ENCODE assay signal across 25 cellular contexts in the genomic region with DNA sequence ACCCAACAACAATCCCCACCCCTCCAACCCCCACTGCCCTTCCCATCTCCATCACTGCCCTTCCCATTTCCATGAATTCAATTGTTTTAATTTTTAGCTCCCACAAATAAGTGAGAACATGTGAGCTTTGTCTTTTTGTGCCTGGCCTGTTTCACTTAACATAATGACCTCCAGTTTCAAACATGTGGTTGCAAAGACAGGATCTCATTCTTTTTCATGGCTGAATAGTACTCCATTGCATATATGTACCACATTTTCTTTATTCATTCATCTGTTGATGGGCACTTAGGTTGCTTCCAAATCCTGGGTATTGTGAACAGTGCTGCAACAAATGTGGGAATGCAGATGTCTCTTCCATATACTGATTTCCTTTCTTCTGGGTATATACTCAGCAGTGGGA. TPM values are rescaled to one million over a fixed set of nuclear protein-coding genes. Genes with fewer than 3 reads are reported as not detected.
DNase-seq lines count a peak whose midpoint lies in the region; ATAC-seq, FAIRE-seq and TF ChIP-seq lines count a peak whose summit lies in the region.
"Had no signal": no experiment of that assay in that cellular context is flagged by ENCODE, and none has a peak within 500 bp of the region (broad histone marks: within the 10 kb centered on the region; RNA-seq: fewer than 3 reads in every experiment).

No MANE protein-coding gene starts in this region.

- POLR2A ChIA-PET in A673 (lab: Charles Lee; ENCODE audit: low non-redundant PET), result no interaction called here

- H2BK120ac ChIP-seq in neuronal stem cell (ENCODE audit: low read depth, low read length), result no peak overlapping the region

- no peak overlapping the region for H2AK5ac ChIP-seq in neuronal stem cell (ENCODE audit: low read depth, low read length)

- H3K4me1 Mint-ChIP-seq in activated T-cell treated with anti-CD3 and anti-CD28 coated beads, Interleukin-2, amount 50 U/mL, for 72 hours (ENCODE audit: low read depth), result peaks cover 84% of the 10 kb centered on the region
- peaks cover 53% of the 10 kb centered on the region for H3K4me1 Mint-ChIP-seq in activated naive CD8-positive, alpha-beta T cell (ENCODE audit: low read depth)
- peaks cover 66 to 81% of the 10 kb centered on the region in 2 donors for H3K4me1 Mint-ChIP-seq in natural killer cell

- peaks cover 38 to 43% of the 10 kb centered on the region in 2 donors for H3K36me3 Mint-ChIP-seq in activated T-cell treated with anti-CD3 and anti-CD28 coated beads, Interleukin-2, amount 50 U/mL, for 72 hours (ENCODE audit: insufficient read depth in 2 of 2)
- peaks cover 2% of the 10 kb centered on the region for H3K36me3 Mint-ChIP-seq in activated naive CD8-positive, alpha-beta T cell
- H3K36me3 Mint-ChIP-seq in natural killer cell, result peaks cover 8% of the 10 kb centered on the region

- H3K27me3 ChIP-seq in neuronal stem cell (ENCODE audit: control insufficient read depth in 3 of 3, insufficient read depth in 3 of 3, low read depth in 1 of 3, low read length in 3 of 3) (peaks cover 0 to 4% (median 0%) of the 10 kb centered on the region in 3 experiments), A673 (replicated peaks; ENCODE audit: insufficient read depth, low read depth, low read length, poor library complexity) (no peaks in the 10 kb centered on the region)
- H3K27me3 ChIP-seq: right lobe of liver had no signal

- H3K4me3 ChIP-seq in neuronal stem cell (ENCODE audit: low read length in 2 of 2), result no peak overlapping the region
- H3K4me3 ChIP-seq in A673 (ENCODE audit: low read depth, low read length, poor library complexity, severe bottlenecking), result no peak overlapping the region
- H3K4me3 ChIP-seq: BLaER1 treated with 17β-estradiol and CSF1 and Interleukin-3, amounts not matched to agents 10 nM and 100 nM; right lobe of liver; stomach; tibial nerve had no signal

- H3K9ac ChIP-seq in neuronal stem cell (ENCODE audit: low read depth, low read length, poor library complexity), result no peak overlapping the region

- CTCF ChIA-PET in A673 (lab: Charles Lee), result no interaction called here

- no peaks in the 10 kb centered on the region for H3K36me3 ChIP-seq in neuronal stem cell (replicated peaks in 1 of 2; ENCODE audit: control insufficient read depth in 2 of 2, insufficient read depth in 2 of 2, low read length in 2 of 2)
- H3K36me3 ChIP-seq in A673 (ENCODE audit: insufficient read depth, low read length, poor library complexity, severe bottlenecking), result no peaks in the 10 kb centered on the region
- H3K36me3 ChIP-seq: BLaER1 treated with 17β-estradiol and CSF1 and Interleukin-3, amounts not matched to agents 10 nM and 100 nM; right lobe of liver; stomach; tibial nerve had no signal

- no peak overlapping the region for H3K23ac ChIP-seq in neuronal stem cell (ENCODE audit: low read depth, low read length, poor library complexity)

- no peak overlapping the region for H4K8ac ChIP-seq in neuronal stem cell (ENCODE audit: low read depth, low read length)

- H2BK12ac ChIP-seq in neuronal stem cell (ENCODE audit: low read length), result no peak overlapping the region

- H3K4me1 ChIP-seq in neuronal stem cell (ENCODE audit: control insufficient read depth in 2 of 2, insufficient read depth in 1 of 2, low read depth in 1 of 2, low read length in 2 of 2), result peaks cover 5 to 6% of the 10 kb centered on the region in 2 donors
- H3K4me1 ChIP-seq in A673 (ENCODE audit: insufficient read depth, low read length, poor library complexity, severe bottlenecking), result peaks cover 3% of the 10 kb centered on the region
- H3K4me1 ChIP-seq: tibial nerve had no signal

- peak overlapping the region; percentile 82 for H3K27ac Mint-ChIP-seq in activated T-cell treated with anti-CD3 and anti-CD28 coated beads, Interleukin-2, amount 50 U/mL, for 72 hours
- H3K27ac Mint-ChIP-seq in activated naive CD8-positive, alpha-beta T cell, result peak overlapping the region; percentile 95
- peak overlapping the region; percentile 95 to 99 for H3K27ac Mint-ChIP-seq in natural killer cell

- H3K79me1 ChIP-seq in neuronal stem cell (ENCODE audit: low read depth, low read length), result no peaks in the 10 kb centered on the region

- peaks cover 10 to 14% of the 10 kb centered on the region in 2 donors for H3K9me3 Mint-ChIP-seq in activated T-cell treated with anti-CD3 and anti-CD28 coated beads, Interleukin-2, amount 50 U/mL, for 72 hours
- no peaks in the 10 kb centered on the region for H3K9me3 Mint-ChIP-seq in activated naive CD8-positive, alpha-beta T cell (ENCODE audit: low read depth)
- peaks cover 2% of the 10 kb centered on the region in 2 donors for H3K9me3 Mint-ChIP-seq in natural killer cell
- H3K9me3 Mint-ChIP-seq: neural crest cell had no signal

- H3K27ac ChIP-seq in neuronal stem cell (replicated peaks; ENCODE audit: low read length), result no peak overlapping the region
- no peak overlapping the region for H3K27ac ChIP-seq in A673 (ENCODE audit: low read depth, low read length, poor library complexity, severe bottlenecking)
- H3K27ac ChIP-seq: BLaER1 treated with 17β-estradiol and CSF1 and Interleukin-3, amounts not matched to agents 10 nM and 100 nM; right lobe of liver; stomach; tibial nerve had no signal

- H2BK5ac ChIP-seq in neuronal stem cell (ENCODE audit: low read length), result no peak overlapping the region

- H3K4me2 ChIP-seq in neuronal stem cell (ENCODE audit: insufficient read depth, low read length, poor library complexity, severe bottlenecking), result no peak overlapping the region

- no peak overlapping the region for H4K91ac ChIP-seq in neuronal stem cell (ENCODE audit: low read depth, low read length, poor library complexity)

- TF ChIP-seq CTCF in natural killer cell (IDR thresholded peaks at IDR 0.05) (no peak), A673 (conservative IDR thresholded peaks at IDR 0.05; ENCODE audit: low read depth, low read length) (no peak)

- H3K27me3 Mint-ChIP-seq in activated T-cell treated with anti-CD3 and anti-CD28 coated beads, Interleukin-2, amount 50 U/mL, for 72 hours (ENCODE audit: low read depth), result no peaks in the 10 kb centered on the region
- no peaks in the 10 kb centered on the region for H3K27me3 Mint-ChIP-seq in activated naive CD8-positive, alpha-beta T cell
- no peaks in the 10 kb centered on the region for H3K27me3 Mint-ChIP-seq in natural killer cell (ENCODE audit: low read depth in 2 of 2)

- no peak overlapping the region for H2BK15ac ChIP-seq in neuronal stem cell (ENCODE audit: low read length)

- no peak for DNase-seq in activated T-cell treated with anti-CD3 and anti-CD28 coated beads, Interleukin-2, amount 50 U/mL, for 72 hours
- no peak for DNase-seq in activated T-cell treated with anti-CD3 and anti-CD28 coated beads, Interleukin-2, amount 50 U/mL, for 48 hours
- no peak for DNase-seq in GM19239 (ENCODE audit: insufficient read length, low spot score)
- DNase-seq in natural killer cell, result no peak
- no peak for DNase-seq in neuronal stem cell (ENCODE audit: low spot score)
- no peak for DNase-seq in A673 (ENCODE audit: low spot score)
- DNase-seq: NCI-H2081, NCI-H446, NCI-H82, PC-3, right lobe of liver, Right ventricle myocardium superior, stomach, SW 1271 had no signal

- intact Hi-C loops in natural killer cell (cut with micrococcal nuclease) (loop anchor here (1.0 kb wide), 2 partner anchors 12 to 28 kb away; no protein-coding TSS in a partner anchor), A673 (cut with micrococcal nuclease; ENCODE audit: unreplicated experiment) (no loop called here)

- peak overlapping the region; percentile 49 to 98 for H3K4me3 Mint-ChIP-seq in activated T-cell treated with anti-CD3 and anti-CD28 coated beads, Interleukin-2, amount 50 U/mL, for 72 hours
- H3K4me3 Mint-ChIP-seq in activated naive CD8-positive, alpha-beta T cell, result peak overlapping the region; percentile 62
- H3K4me3 Mint-ChIP-seq in natural killer cell, result peak overlapping the region; percentile 99
- H3K4me3 Mint-ChIP-seq: neural crest cell had no signal

- ATAC-seq in activated T-cell treated with anti-CD3 and anti-CD28 coated beads, Interleukin-2, amount 50 U/mL, for 72 hours (replicated peaks in 1 of 2), result no peak
- ATAC-seq in natural killer cell (no peak), GM19324 (IDR thresholded peaks at IDR 0.05; ENCODE audit: low FRiP score, unreplicated experiment) (no peak)
- ATAC-seq: PC-3 had no signal

- peak; percentile 4 for FAIRE-seq in GM19239 (lab: Jason Lieb, UNC)
- FAIRE-seq: D721Med, kidney had no signal

- H3K9me3 ChIP-seq in neuronal stem cell (replicated peaks in 1 of 2; ENCODE audit: control insufficient read depth in 2 of 2, insufficient read depth in 1 of 2, low read depth in 1 of 2, low read length in 2 of 2) (peaks cover 2 to 7% of the 10 kb centered on the region in 2 donors), A673 (ENCODE audit: low read depth, low read length, poor library complexity, severe bottlenecking) (no peaks in the 10 kb centered on the region)
- H3K9me3 ChIP-seq: right lobe of liver had no signal

- no peak overlapping the region for H3K4ac ChIP-seq in neuronal stem cell (ENCODE audit: low read length)

- no peak overlapping the region for H3K14ac ChIP-seq in neuronal stem cell (ENCODE audit: low read length)

- BruUV-seq in A673 (replicated peaks; lab: Mats Ljungman, UMichigan), result no TSS peak

- H2AFZ ChIP-seq in neuronal stem cell (ENCODE audit: low read length), result no peak overlapping the region

- no peak overlapping the region for H3K18ac ChIP-seq in neuronal stem cell (ENCODE audit: low read length)

RNA-seq across cellular contexts. Expression of gene IL2RB, which starts 1.0 kb away (rescaled TPM):
- 100 to 1,000 TPM; 313 to 440 TPM for total RNA-seq in activated T-cell treated with anti-CD3 and anti-CD28 coated beads, Interleukin-2, amount 50 U/mL, for 72 hours
- total RNA-seq in natural killer cell (1,000 to 10,000 TPM in 2 of 3 donors, 100 to 1,000 TPM in 1; 905 to 1,386 (median 1,021) TPM), A673 (2021) (0.97 and 1.5 TPM in 2 replicates)
- polyA plus RNA-seq in neuronal stem cell (2013, experiment 1 of 2), result 0.47 TPM
- 0.43 TPM for polyA plus RNA-seq in neuronal stem cell (2013, experiment 2 of 2)
- total RNA-seq: Daoy, MCF 10A, PC-3 had no signal

RNA-seq across cellular contexts. Expression of gene C1QTNF6, which starts 37.3 kb away (rescaled TPM):
- total RNA-seq in activated T-cell treated with anti-CD3 and anti-CD28 coated beads, Interleukin-2, amount 50 U/mL, for 72 hours, result 10 to 100 TPM; 22.7 to 30.0 TPM
- 10 to 100 TPM in 1 of 3 donors, 1 to 10 TPM in 2; 6.0 to 10.3 (median 6.7) TPM for total RNA-seq in natural killer cell
- 17.0 TPM for polyA plus RNA-seq in neuronal stem cell (2013, experiment 1 of 2)
- polyA plus RNA-seq in neuronal stem cell (2013, experiment 2 of 2), result 18.2 TPM
- total RNA-seq in A673 (2021), result 6.3 and 8.6 TPM in 2 replicates

RNA-seq across cellular contexts. Expression of gene TMPRSS6, which starts 41.2 kb away (rescaled TPM):
- total RNA-seq in activated T-cell treated with anti-CD3 and anti-CD28 coated beads, Interleukin-2, amount 50 U/mL, for 72 hours, result 10 to 100 TPM; 26.8 to 59.4 TPM
- 1 to 10 TPM; 1.1 to 4.7 (median 3.4) TPM for total RNA-seq in natural killer cell
- polyA plus RNA-seq in neuronal stem cell (2013, experiment 1 of 2), result 0.01 TPM
- polyA plus RNA-seq in neuronal stem cell (2013, experiment 2 of 2), result not detected
- total RNA-seq in A673 (2021), result not detected in 2 replicates
- total RNA-seq: cerebellum, Daoy, MCF 10A, neural crest cell, Right ventricle myocardium superior, tibial nerve had no signal
- polyA plus RNA-seq: AG04450 had no signal

Comparison
In these comparisons a context has a peak if more than half of its experiments do, and no peak if none do; other contexts are left out.
1. RNA of gene IL2RB, which starts 1.0 kb away (total RNA-seq): 905 to 1,386 TPM in natural killer cell and 313 to 440 TPM in activated T-cell treated with anti-CD3 and anti-CD28 coated beads, Interleukin-2, amount 50 U/mL, for 72 hours; 0.97 to 1.5 TPM in A673; every median in the first group is over 100 times any median in the second.
2. RNA of gene TMPRSS6, which starts 41.2 kb away (total RNA-seq): 26.8 to 59.4 TPM in activated T-cell treated with anti-CD3 and anti-CD28 coated beads, Interleukin-2, amount 50 U/mL, for 72 hours; 1.1 to 4.7 TPM in natural killer cell and not detected in A673; every median in the first group is over 4 times any median in the second.
3. Peak in every context shown above with its lines, with median percentiles within 50 percentile points of each other: H3K27ac Mint-ChIP-seq and H3K4me3 Mint-ChIP-seq.